Comparison of ENCODE assay signal across 8 cellular contexts in the genomic region with DNA sequence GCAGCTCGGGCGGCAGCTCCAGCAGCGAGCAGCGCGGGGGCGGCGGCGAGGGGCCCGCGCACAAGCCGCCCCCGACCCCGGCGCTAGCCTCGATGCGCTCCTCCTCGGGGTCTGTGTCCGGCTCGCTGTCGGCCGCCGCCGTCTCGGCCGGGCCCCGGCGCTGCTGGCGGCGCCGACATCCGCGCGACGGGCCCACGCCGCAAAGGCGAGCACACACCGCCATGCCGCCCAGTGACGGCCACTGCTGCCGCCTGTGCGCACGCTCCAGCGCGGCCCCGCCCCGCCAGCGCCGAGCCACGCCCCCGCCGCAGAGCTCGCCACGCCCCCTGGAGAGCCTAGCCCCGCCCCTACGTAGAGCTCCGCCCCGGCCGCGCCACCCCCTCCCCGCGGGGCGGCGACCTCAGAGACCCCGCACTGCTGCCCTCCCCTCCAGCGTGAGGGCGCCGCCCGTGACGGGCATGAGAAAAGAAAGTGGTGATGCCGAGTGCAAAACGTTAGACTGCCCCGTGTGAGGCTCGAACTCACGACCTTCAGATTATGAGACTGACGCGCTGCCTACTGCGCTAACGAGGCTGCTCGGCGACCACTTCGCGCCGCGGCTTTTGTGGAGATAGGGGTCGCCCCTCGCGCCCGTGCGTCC. TPM values are rescaled to one million over a fixed set of nuclear protein-coding genes. Genes with fewer than 3 reads are reported as not detected.
DNase-seq lines count a peak whose midpoint lies in the region; ATAC-seq and TF ChIP-seq lines count a peak whose summit lies in the region.

A gene with protein sequence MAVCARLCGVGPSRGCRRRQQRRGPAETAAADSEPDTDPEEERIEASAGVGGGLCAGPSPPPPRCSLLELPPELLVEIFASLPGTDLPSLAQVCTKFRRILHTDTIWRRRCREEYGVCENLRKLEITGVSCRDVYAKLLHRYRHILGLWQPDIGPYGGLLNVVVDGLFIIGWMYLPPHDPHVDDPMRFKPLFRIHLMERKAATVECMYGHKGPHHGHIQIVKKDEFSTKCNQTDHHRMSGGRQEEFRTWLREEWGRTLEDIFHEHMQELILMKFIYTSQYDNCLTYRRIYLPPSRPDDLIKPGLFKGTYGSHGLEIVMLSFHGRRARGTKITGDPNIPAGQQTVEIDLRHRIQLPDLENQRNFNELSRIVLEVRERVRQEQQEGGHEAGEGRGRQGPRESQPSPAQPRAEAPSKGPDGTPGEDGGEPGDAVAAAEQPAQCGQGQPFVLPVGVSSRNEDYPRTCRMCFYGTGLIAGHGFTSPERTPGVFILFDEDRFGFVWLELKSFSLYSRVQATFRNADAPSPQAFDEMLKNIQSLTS (minus strand): TSS at position 255 of the 640 bp plus-strand sequence. CDS start 32 bp downstream, at position 223.

- H3K27ac ChIP-seq in AG04450 (ENCODE audit: low read depth, low read length) (peak within 1 kb of the TSS; percentile 85), cingulate gyrus (ENCODE audit: low read depth, low read length) (peak within 1 kb of the TSS; percentile 89)

- no peaks in the 10 kb centered on the region for H3K9me3 ChIP-seq in AG04450 (ENCODE audit: control insufficient read depth, insufficient read depth, low read length)

- peak; percentile 88 for DNase-seq in AG04450 (ENCODE audit: low read depth, low spot score)
- peak; percentile 57 for DNase-seq in NCI-H446 treated with DMSO at 0.1 percent for 48 hours (lab: John Stamatoyannopoulos, UW)
- DNase-seq in activated CD4-positive, alpha-beta T cell treated with anti-CD3 and anti-CD28 coated beads for 4 hours = peak; percentile 89 to 90
- DNase-seq in left colon = peak; percentile 77 to 90
- DNase-seq in stimulated activated CD4-positive, alpha-beta T cell treated with anti-CD3 and anti-CD28 coated beads, Interleukin-1b, Interleukin-23, amount 100 ng/mL, for 48 hours = peak; percentile 94

- intact Hi-C loops in left colon (cut with DNase I, micrococcal nuclease) = no loop called here

- POLR2A ChIA-PET in AG04450 (lab: Yijun Ruan, JAX) = interaction anchor here (0.7 to 1.9 kb wide), 8 partner anchors 10 to 1940 kb away, joined by 3 to 20 read pairs (median 8); a partner anchor contains a TSS

- H3K4me3 ChIP-seq in AG04450 (ENCODE audit: low read depth, low read length) = peak within 1 kb of the TSS; percentile 76

- CTCF ChIA-PET in AG04450 (lab: Charles Lee) = interaction anchor here (0.8 to 1.2 kb wide), 2 partner anchors 11 to 252 kb away, joined by 4 to 5 read pairs; no protein-coding TSS in a partner anchor

- H3K27me3 ChIP-seq in AG04450 (ENCODE audit: control insufficient read depth, insufficient read depth, low read length) = no peaks in the 10 kb centered on the region

- TF ChIP-seq CTCF in AG04450 (IDR thresholded peaks at IDR 0.05; ENCODE audit: low read depth, low read length) = no peak

- peak; percentile 44 for ATAC-seq in GM18868 (IDR thresholded peaks at IDR 0.05; ENCODE audit: unreplicated experiment)
- peak; percentile 46 for ATAC-seq in HG03135 (IDR thresholded peaks at IDR 0.05; ENCODE audit: unreplicated experiment)
- peak; percentile 64 for ATAC-seq in left colon

RNA-seq across cellular contexts. Expression of the gene that starts here (rescaled TPM):
- 16.3 and 18.2 TPM in 2 replicates for polyA plus RNA-seq in AG04450 (2011; rRNA removed)
- 25.3 and 36.4 TPM in 2 replicates for polyA minus RNA-seq in AG04450 (2011; rRNA and poly(A)+ RNA removed)
- total RNA-seq in left colon = 10 to 100 TPM; 57.5 to 79.8 TPM

Comparison
In these comparisons a context has a peak if more than half of its experiments do, and no peak if none do; other contexts are left out.
1. Peak in every context shown above with its lines: DNase-seq, ATAC-seq, H3K4me3 ChIP-seq and H3K27ac ChIP-seq.